Comparison of ENCODE assay signal across 8 cellular contexts in genomic region chr1:39955547-39956539, GRCh38. TPM values are rescaled to one million over a fixed set of nuclear protein-coding genes. Genes with fewer than 3 reads are reported as not detected.
DNase-seq lines count a peak whose midpoint lies in the region; ATAC-seq and TF ChIP-seq lines count a peak whose summit lies in the region.

No MANE protein-coding gene starts in this region.

- H3K9me3 Mint-ChIP-seq in activated naive CD4-positive, alpha-beta T cell treated with anti-CD3 and anti-CD28 coated beads, Interleukin-2, amount 50 U/mL, for 72 hours, result peaks cover 0 to under 1% of the 10 kb centered on the region in 2 donors

- H3K9me3 ChIP-seq in right atrium auricular region, result no peaks in the 10 kb centered on the region
- no peaks in the 10 kb centered on the region for H3K9me3 ChIP-seq in skeletal muscle satellite cell (replicated peaks; ENCODE audit: low read length)

- H3K9ac ChIP-seq in KMS-11, result peak overlapping the region; percentile 42; the same call in 1 of the 2 replicates
- H3K9ac ChIP-seq in skeletal muscle satellite cell (ENCODE audit: low read depth, low read length), result peak overlapping the region; percentile 75

- H3K36me3 Mint-ChIP-seq in activated naive CD4-positive, alpha-beta T cell treated with anti-CD3 and anti-CD28 coated beads, Interleukin-2, amount 50 U/mL, for 72 hours, result peaks cover 0 to under 1% of the 10 kb centered on the region in 2 donors

- H3K4me1 ChIP-seq in KMS-11 (ENCODE audit: low read depth, poor library complexity, severe bottlenecking) (peaks cover 9% of the 10 kb centered on the region), right atrium auricular region (peaks cover 0 to 25% of the 10 kb centered on the region in 2 donors), skeletal muscle satellite cell (ENCODE audit: control insufficient read depth, insufficient read depth, low read length) (peaks cover 23% of the 10 kb centered on the region)

- ATAC-seq in GM21576 (IDR thresholded peaks at IDR 0.05; ENCODE audit: unreplicated experiment), result peak; percentile 30
- ATAC-seq in activated naive CD4-positive, alpha-beta T cell treated with anti-CD3 and anti-CD28 coated beads, Interleukin-2, amount 50 U/mL, for 72 hours, result peak; percentile 49 to 83

- H3K4me2 ChIP-seq in KMS-11 (peak overlapping the region; percentile 82), skeletal muscle satellite cell (ENCODE audit: low read length) (peak overlapping the region; percentile 97)

- peak overlapping the region; percentile 80 for H2AFZ ChIP-seq in KMS-11 (ENCODE audit: low read depth)

- no peaks in the 10 kb centered on the region for H3K27me3 ChIP-seq in KMS-11 (ENCODE audit: insufficient read depth, low read depth)
- H3K27me3 ChIP-seq in right atrium auricular region, result no peaks in the 10 kb centered on the region
- peaks cover 2% of the 10 kb centered on the region for H3K27me3 ChIP-seq in skeletal muscle satellite cell (ENCODE audit: control insufficient read depth, insufficient read depth, low read length)

- H3K79me2 ChIP-seq in KMS-11 (ENCODE audit: insufficient read depth, low read depth), result no peaks in the 10 kb centered on the region

- no peaks in the 10 kb centered on the region for H3K36me3 ChIP-seq in KMS-11 (ENCODE audit: insufficient read depth)
- H3K36me3 ChIP-seq in right atrium auricular region, result no peaks in the 10 kb centered on the region
- H3K36me3 ChIP-seq in skeletal muscle satellite cell (ENCODE audit: insufficient read depth, low read length), result peaks cover 3% of the 10 kb centered on the region

- H4K20me1 ChIP-seq in KMS-11 (ENCODE audit: insufficient read depth), result no peaks in the 10 kb centered on the region

- no peak overlapping the region for H3K27ac ChIP-seq in KMS-11
- H3K27ac ChIP-seq in right atrium auricular region, result peak overlapping the region in 1 of 2 donors; percentile 35

- H3K27ac Mint-ChIP-seq in activated naive CD4-positive, alpha-beta T cell treated with anti-CD3 and anti-CD28 coated beads, Interleukin-2, amount 50 U/mL, for 72 hours, result peak overlapping the region; percentile 54 to 96

- TF ChIP-seq CTCF in KMS-11 (conservative IDR thresholded peaks at IDR 0.05; ENCODE audit: low read depth, low read length) (no peak), right atrium auricular region (IDR thresholded peaks at IDR 0.05) (no peak)

- H3K4me3 ChIP-seq in KMS-11 (IDR thresholded peaks at IDR 0.05; ENCODE audit: insufficient read depth, low read depth, low read length) (peak overlapping the region; percentile 56), right atrium auricular region (peak overlapping the region; percentile 29 to 59), skeletal muscle satellite cell (ENCODE audit: low read length) (peak overlapping the region; percentile 74)

- peak; percentile 13 for DNase-seq in DMS114 treated with DMSO at 0.1 percent for 48 hours (lab: John Stamatoyannopoulos, UW; ENCODE audit: unreplicated experiment)
- peak; percentile 76 to 85 for DNase-seq in SHP77 (lab: John Stamatoyannopoulos, UW)
- peak; percentile 54 to 73 for DNase-seq in activated naive CD4-positive, alpha-beta T cell treated with anti-CD3 and anti-CD28 coated beads, Interleukin-2, amount 50 U/mL, for 72 hours (ENCODE audit: low spot score in 2 of 2)
- DNase-seq in right atrium auricular region (ENCODE audit: low spot score), result peak; percentile 67
- DNase-seq in putamen (ENCODE audit: low spot score), result no peak

RNA-seq across cellular contexts. Expression of gene MFSD2A, which starts 0.9 kb away (rescaled TPM):
- total RNA-seq in activated naive CD4-positive, alpha-beta T cell treated with anti-CD3 and anti-CD28 coated beads, Interleukin-2, amount 50 U/mL, for 72 hours, result 1 to 10 TPM; 2.6 to 7.1 TPM
- 1 to 10 TPM; 2.6 to 5.1 TPM for total RNA-seq in right atrium auricular region
- 10.6 and 11.1 TPM in 2 replicates for total RNA-seq in skeletal muscle satellite cell (2012; rRNA removed)

RNA-seq across cellular contexts. Expression of gene MYCL, which starts 54.1 kb away (rescaled TPM):
- total RNA-seq in activated naive CD4-positive, alpha-beta T cell treated with anti-CD3 and anti-CD28 coated beads, Interleukin-2, amount 50 U/mL, for 72 hours, result under 1 TPM; 0.14 to 0.72 TPM
- total RNA-seq in right atrium auricular region, result 1 to 10 TPM in 1 of 2 donors, under 1 TPM in 1; 0.70 to 1.3 TPM
- 0.25 and 1.5 TPM in 2 replicates for total RNA-seq in skeletal muscle satellite cell (2012; rRNA removed)
